ENCODE assay signal across 19 cellular contexts in the genomic region with DNA sequence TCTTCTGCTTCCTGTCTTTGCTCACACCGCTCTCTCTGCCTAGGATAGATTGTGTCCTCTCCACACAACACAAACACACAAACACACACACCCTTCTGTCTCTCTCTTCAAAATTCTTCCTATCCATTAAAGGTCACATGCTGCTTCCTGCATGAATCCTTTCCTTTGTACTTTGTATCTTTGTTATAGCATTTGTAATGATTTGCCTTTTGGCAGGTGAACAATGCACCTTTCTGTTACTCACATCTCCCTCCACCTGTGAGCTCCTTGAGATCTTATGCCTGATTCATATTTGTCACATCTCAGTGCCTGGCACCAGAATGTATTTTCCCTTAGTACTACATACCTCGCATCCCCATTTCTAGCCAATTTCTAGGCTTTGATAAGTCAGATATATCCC.
DNase-seq lines count a peak whose midpoint lies in the region; ATAC-seq and TF ChIP-seq lines count a peak whose summit lies in the region.
"Had no signal": no experiment of that assay in that cellular context is flagged by ENCODE, and none has a peak within 500 bp of the region (broad histone marks: within the 10 kb centered on the region; RNA-seq: fewer than 3 reads in every experiment).

No MANE protein-coding gene starts in this region.

- TF ChIP-seq POLR2A in GM18505 (IDR thresholded peaks at IDR 0.05; ENCODE audit: borderline replicate concordance, extremely low read depth, insufficient read depth, insufficient read length), result no peak

- H3K4me3 Mint-ChIP-seq in activated T-cell treated with anti-CD3 and anti-CD28 coated beads, Interleukin-2, amount 50 U/mL, for 72 hours, result no peak overlapping the region
- H3K4me3 Mint-ChIP-seq: CD4-positive, CD25-positive, alpha-beta regulatory T cell; CD8-positive, alpha-beta memory T cell had no signal

- H3K36me3 Mint-ChIP-seq in activated T-cell treated with anti-CD3 and anti-CD28 coated beads, Interleukin-2, amount 50 U/mL, for 72 hours (ENCODE audit: insufficient read depth in 2 of 2), result no peaks in the 10 kb centered on the region
- H3K36me3 Mint-ChIP-seq: CD4-positive, CD25-positive, alpha-beta regulatory T cell; CD8-positive, alpha-beta memory T cell had no signal

- no peaks in the 10 kb centered on the region for H3K4me1 Mint-ChIP-seq in activated T-cell treated with anti-CD3 and anti-CD28 coated beads, Interleukin-2, amount 50 U/mL, for 72 hours (ENCODE audit: low read depth)
- H3K4me1 Mint-ChIP-seq: CD4-positive, CD25-positive, alpha-beta regulatory T cell; CD8-positive, alpha-beta memory T cell had no signal

- H3K27me3 Mint-ChIP-seq in activated T-cell treated with anti-CD3 and anti-CD28 coated beads, Interleukin-2, amount 50 U/mL, for 72 hours (ENCODE audit: low read depth), result peaks cover 17% of the 10 kb centered on the region

- TF ChIP-seq CTCF in mucosa of descending colon (IDR thresholded peaks at IDR 0.05), result no peak

- DNase-seq in SW480 (ENCODE audit: low spot score) (peak; percentile 23), mucosa of descending colon (no peak), NCI-H510A (lab: John Stamatoyannopoulos, UW) (no peak)
- no peak for DNase-seq in activated T-cell treated with anti-CD3 and anti-CD28 coated beads, Interleukin-2, amount 50 U/mL, for 72 hours
- DNase-seq: ACHN; BE2C; C1 segment of cervical spinal cord; CD4-positive, CD25-positive, alpha-beta regulatory T cell; CD8-positive, alpha-beta memory T cell; COR-L47; DMS 273 treated with DMSO at 0.1 percent for 48 hours; DMS53; DND-41; EL; GM23248 had no signal

- intact Hi-C loops in mucosa of descending colon (cut with DNase I, micrococcal nuclease), result no loop called here

- no peaks in the 10 kb centered on the region for H3K9me3 Mint-ChIP-seq in activated T-cell treated with anti-CD3 and anti-CD28 coated beads, Interleukin-2, amount 50 U/mL, for 72 hours
- H3K9me3 Mint-ChIP-seq: CD8-positive, alpha-beta memory T cell had no signal

- no peaks in the 10 kb centered on the region for H3K4me1 ChIP-seq in mucosa of descending colon (ENCODE audit: low read depth)
- H3K4me1 ChIP-seq: BE2C, HAP-1 had no signal

- H3K27ac ChIP-seq in cingulate gyrus (ENCODE audit: low read depth, low read length), result peak overlapping the region; percentile 8
- H3K27ac ChIP-seq: GM23248 had no signal

- no peak overlapping the region for H3K4me3 ChIP-seq in mucosa of descending colon
- H3K4me3 ChIP-seq: GM12878, GM23248, HAP-1 had no signal

- peak; percentile 79 for ATAC-seq in mucosa of descending colon
- no peak for ATAC-seq in GM18505 (IDR thresholded peaks at IDR 0.05; ENCODE audit: unreplicated experiment)
- ATAC-seq in activated T-cell treated with anti-CD3 and anti-CD28 coated beads, Interleukin-2, amount 50 U/mL, for 72 hours (replicated peaks in 1 of 2), result no peak
- ATAC-seq: GM12878 had no signal

- no peaks in the 10 kb centered on the region for H3K36me3 ChIP-seq in mucosa of descending colon (ENCODE audit: low read depth)
- H3K36me3 ChIP-seq: HAP-1 had no signal

- no peaks in the 10 kb centered on the region for H3K9me3 ChIP-seq in mucosa of descending colon
- H3K9me3 ChIP-seq: BE2C, HAP-1 had no signal

- H3K27ac Mint-ChIP-seq in activated T-cell treated with anti-CD3 and anti-CD28 coated beads, Interleukin-2, amount 50 U/mL, for 72 hours, result no peak overlapping the region
- H3K27ac Mint-ChIP-seq: CD4-positive, CD25-positive, alpha-beta regulatory T cell; CD8-positive, alpha-beta memory T cell had no signal
